ENCODE assay signal across 15 cellular contexts in genomic region chr9:110334183-110334582, GRCh38. TPM values are rescaled to one million over a fixed set of nuclear protein-coding genes. Genes with fewer than 3 reads are reported as not detected.
A peak's percentile ranks its signal among the peaks of the same experiment; 100 is the strongest.
DNase-seq lines count a peak whose midpoint lies in the region; ATAC-seq, FAIRE-seq and TF ChIP-seq lines count a peak whose summit lies in the region.
"Had no signal": no experiment of that assay in that cellular context is flagged by ENCODE, and none has a peak within 500 bp of the region (broad histone marks: within the 10 kb centered on the region; RNA-seq: fewer than 3 reads in every experiment).

No MANE protein-coding gene starts in this region.

- no peak for TF ChIP-seq CTCF in psoas muscle (IDR thresholded peaks at IDR 0.05)

- WGBS in psoas muscle, 3 donors: 68 to 83% (median 71%) methylated on average over 4 of the region's 4 CpGs

- no peaks in the 10 kb centered on the region for H3K4me1 ChIP-seq in psoas muscle

- no peaks in the 10 kb centered on the region for H3K36me3 ChIP-seq in psoas muscle (ENCODE audit: insufficient read depth in 1 of 2, low read depth in 1 of 2)

- no peak for TF ChIP-seq POLR2A in H54 (IDR thresholded peaks at IDR 0.05; ENCODE audit: low read depth, low read length)

- peaks cover 16% of the 10 kb centered on the region for H3K27me3 Mint-ChIP-seq in T-helper 17 cell
- H3K27me3 Mint-ChIP-seq: brain had no signal

- no peaks in the 10 kb centered on the region for H3K9me3 ChIP-seq in psoas muscle
- no peaks in the 10 kb centered on the region for H3K9me3 ChIP-seq in T-helper 17 cell (ENCODE audit: control insufficient read depth, low read length, poor library complexity, severe bottlenecking)

- ATAC-seq in GM18498 (IDR thresholded peaks at IDR 0.05; ENCODE audit: unreplicated experiment): peak; percentile 83
- peak; percentile 61 for ATAC-seq in GM19463 (IDR thresholded peaks at IDR 0.05; ENCODE audit: unreplicated experiment)
- peak; percentile 57 for ATAC-seq in HG02759 (IDR thresholded peaks at IDR 0.05; ENCODE audit: unreplicated experiment)
- ATAC-seq in HG03460 (IDR thresholded peaks at IDR 0.05; ENCODE audit: unreplicated experiment): peak; percentile 78
- ATAC-seq in psoas muscle: no peak
- ATAC-seq in T-helper 17 cell: no peak
- ATAC-seq: activated CD8-positive, alpha-beta T cell treated with anti-CD3 and anti-CD28 coated beads for 36 hours had no signal

- no peak overlapping the region for H3K4me3 Mint-ChIP-seq in T-helper 17 cell
- H3K4me3 Mint-ChIP-seq: activated CD8-positive, alpha-beta T cell treated with anti-CD3 and anti-CD28 coated beads for 36 hours; brain had no signal

- no peak overlapping the region for H3K4me3 ChIP-seq in psoas muscle

- H3K27me3 ChIP-seq in psoas muscle (ENCODE audit: insufficient read depth in 3 of 3, low read length in 2 of 3): no peaks in the 10 kb centered on the region

- no peak for DNase-seq in H54 (ENCODE audit: insufficient read length, low spot score)
- no peak for DNase-seq in SW 1271 (lab: John Stamatoyannopoulos, UW)
- DNase-seq in psoas muscle: no peak
- DNase-seq in T-helper 17 cell: no peak
- DNase-seq: activated CD8-positive, alpha-beta T cell treated with anti-CD3 and anti-CD28 coated beads for 36 hours; activated gamma-delta T cell treated with Interleukin-2 at 50 U/mL for 16 hours; kidney; NCI-H2171 had no signal

- no peak for FAIRE-seq in H54 (lab: Jason Lieb, UNC)
- FAIRE-seq: kidney had no signal

- H3K27ac ChIP-seq in psoas muscle: no peak overlapping the region

- no peaks in the 10 kb centered on the region for H3K4me1 Mint-ChIP-seq in T-helper 17 cell

- intact Hi-C loops in psoas muscle (cut with DNase I): no loop called here

- H3K36me3 Mint-ChIP-seq in T-helper 17 cell (ENCODE audit: low read depth): no peaks in the 10 kb centered on the region
- H3K36me3 Mint-ChIP-seq: brain had no signal

- H3K27ac Mint-ChIP-seq in T-helper 17 cell: no peak overlapping the region
- H3K27ac Mint-ChIP-seq: activated CD8-positive, alpha-beta T cell treated with anti-CD3 and anti-CD28 coated beads for 36 hours; brain had no signal

RNA-seq across cellular contexts. Expression of gene TXNDC8, which starts 3.5 kb away (rescaled TPM):
- not detected for total RNA-seq in psoas muscle
- polyA plus RNA-seq in psoas muscle: not detected
- total RNA-seq in T-helper 17 cell: not detected
- total RNA-seq: activated CD8-positive, alpha-beta T cell treated with anti-CD3 and anti-CD28 coated beads for 36 hours; kidney; posterior vena cava; T-helper 2 cell treated with Interferon-gamma antibody and Interleukin-4, amounts not matched to agents 100 ng/mL and 5 ng/mL, for 36 hours had no signal

Comparison
In these comparisons a context has a peak if more than half of its experiments do, and no peak if none do; other contexts are left out.
1. ATAC-seq: peak in GM18498 (single experiment), GM19463 (single experiment), HG02759 (single experiment) and HG03460 (single experiment); none in psoas muscle (0 of 4) and T-helper 17 cell (single experiment).